ENCODE assay signal across 24 cellular contexts in genomic region chr14:71262466-71262865, GRCh38. TPM values are rescaled to one million over a fixed set of nuclear protein-coding genes. Genes with fewer than 3 reads are reported as not detected.
DNase-seq lines count a peak whose midpoint lies in the region; ATAC-seq and TF ChIP-seq lines count a peak whose summit lies in the region.
"Had no signal": no experiment of that assay in that cellular context is flagged by ENCODE, and none has a peak within 500 bp of the region (broad histone marks: within the 10 kb centered on the region; RNA-seq: fewer than 3 reads in every experiment).

No MANE protein-coding gene starts in this region.

- H3K4me3 ChIP-seq in choroid plexus epithelial cell (ENCODE audit: low read depth, low read length), result no peak overlapping the region
- H3K4me3 ChIP-seq in osteoblast (ENCODE audit: insufficient read depth, low read length), result no peak overlapping the region
- H3K4me3 ChIP-seq: GM23338, K562 had no signal

- H3K9me3 Mint-ChIP-seq in HFFc6, result peaks cover 17% of the 10 kb centered on the region

- peaks cover 37% of the 10 kb centered on the region for H3K4me1 Mint-ChIP-seq in HFFc6 (ENCODE audit: low read depth)
- H3K4me1 Mint-ChIP-seq: GM23338 had no signal

- no peaks in the 10 kb centered on the region for H3K79me2 ChIP-seq in osteoblast (ENCODE audit: insufficient read depth, low read length)

- peaks cover 30% of the 10 kb centered on the region for H3K36me3 Mint-ChIP-seq in HFFc6 (ENCODE audit: low read depth)

- H3K27ac ChIP-seq in osteoblast (ENCODE audit: low read depth, low read length) (peak overlapping the region; percentile 37), foreskin keratinocyte (no peak overlapping the region)
- H3K27ac ChIP-seq: HL-60 had no signal

- ATAC-seq in foreskin keratinocyte, result no peak
- ATAC-seq: GM23338, K562 had no signal

- H3K27me3 ChIP-seq in osteoblast (ENCODE audit: insufficient read depth, low read length), result no peaks in the 10 kb centered on the region
- no peaks in the 10 kb centered on the region for H3K27me3 ChIP-seq in foreskin keratinocyte

- 0 out of 2 replicates have a peak overlapping the region, but pooled peaks have one; percentile 2 for H3K27ac Mint-ChIP-seq in HFFc6
- H3K27ac Mint-ChIP-seq: CD4-positive, CD25-positive, alpha-beta regulatory T cell; GM23338; H9; T-helper 1 cell treated with Interleukin-12 subunit alpha and Interleukin-12 subunit beta and Interleukin-4 antibody, amounts not matched to agents 30 μg/mL and 1 μg/mL, for 36 hours had no signal

- DNase-seq in NCI-H524 (lab: John Stamatoyannopoulos, UW) (peak; percentile 10 to 20), NCI-H524 treated with DMSO at 0.1 percent for 48 hours (lab: John Stamatoyannopoulos, UW) (no peak), HFFc6 (no peak), choroid plexus epithelial cell (ENCODE audit: low read depth) (peak; percentile 53), osteoblast (ENCODE audit: insufficient read length, low spot score, missing footprints) (no peak), HUDEP-2 (lab: John Stamatoyannopoulos, UW; ENCODE audit: unreplicated experiment in 76 of 76) (no peak), foreskin keratinocyte (no peak), NCI-H748 (lab: John Stamatoyannopoulos, UW; ENCODE audit: unreplicated experiment) (no peak)
- DNase-seq: CD4-positive, CD25-positive, alpha-beta regulatory T cell; GF-D8; H9; Kasumi-1; NCI-H1092 treated with DMSO at 0.1 percent for 48 hours; NCI-H1436; NCI-H187; NCI-H2081 treated with DMSO at 0.1 percent for 48 hours; NCI-H526; RPMI8226; SHP77; SW 1271 had no signal

- peaks cover 9% of the 10 kb centered on the region for H3K4me1 ChIP-seq in osteoblast (ENCODE audit: insufficient read depth, low read length)
- no peaks in the 10 kb centered on the region for H3K4me1 ChIP-seq in foreskin keratinocyte

- H3K9me3 ChIP-seq in osteoblast (ENCODE audit: low read depth, low read length), result peaks cover 6% of the 10 kb centered on the region

- H3K4me2 ChIP-seq in osteoblast (ENCODE audit: insufficient read depth, low read length), result peak overlapping the region; percentile 4
- H3K4me2 ChIP-seq: GM23338 had no signal

- peak overlapping the region; percentile 42 for H2AFZ ChIP-seq in osteoblast (ENCODE audit: low read length)
- H2AFZ ChIP-seq: GM23338 had no signal

- no peak for TF ChIP-seq CTCF in HFFc6 (IDR thresholded peaks at IDR 0.05)
- TF ChIP-seq CTCF in choroid plexus epithelial cell (conservative IDR thresholded peaks at IDR 0.05; ENCODE audit: low read depth, low read length), result no peak
- no peak for TF ChIP-seq CTCF in osteoblast (IDR thresholded peaks at IDR 0.05; ENCODE audit: extremely low read depth, low read depth, low read length)
- no peak for TF ChIP-seq CTCF in foreskin keratinocyte (conservative IDR thresholded peaks at IDR 0.05)

- H3K4me3 Mint-ChIP-seq in HFFc6, result no peak overlapping the region
- H3K4me3 Mint-ChIP-seq: CD4-positive, CD25-positive, alpha-beta regulatory T cell; GM23338; H9; T-helper 1 cell treated with Interleukin-12 subunit alpha and Interleukin-12 subunit beta and Interleukin-4 antibody, amounts not matched to agents 30 μg/mL and 1 μg/mL, for 36 hours had no signal

- no peaks in the 10 kb centered on the region for H3K36me3 ChIP-seq in osteoblast (ENCODE audit: insufficient read depth, low read length)

- no peaks in the 10 kb centered on the region for H3K27me3 Mint-ChIP-seq in HFFc6 (ENCODE audit: insufficient read depth)

- no peaks in the 10 kb centered on the region for H4K20me1 ChIP-seq in osteoblast (ENCODE audit: insufficient read depth, low read length)

RNA-seq across cellular contexts. Expression of gene SIPA1L1, which starts 57.8 kb away (rescaled TPM):
- total RNA-seq in HFFc6 (2021; fragmentation: NEBNext Ultra II Directional; extraction: Animal tissue kit (Norgen Biotek cat#: 25700)), result 100 to 1,000 TPM; 108 to 125 (median 124) TPM
- total RNA-seq in osteoblast (86.3 and 99.2 TPM in 2 replicates), foreskin keratinocyte (22.4 and 29.9 TPM in 2 replicates)
- 10.1 and 13.7 TPM in 2 replicates for polyA plus RNA-seq in foreskin keratinocyte

Comparison
In these comparisons a context has a peak if more than half of its experiments do, and no peak if none do; other contexts are left out.
1. DNase-seq: peak in NCI-H524 (2 of 2) and choroid plexus epithelial cell (single experiment); none in NCI-H524 treated with DMSO at 0.1 percent for 48 hours (single experiment), HFFc6 (single experiment), osteoblast (single experiment), HUDEP-2 (0 of 76), foreskin keratinocyte (0 of 2) and NCI-H748 (single experiment).